ENCODE assay signal across 10 cellular contexts in the genomic region with DNA sequence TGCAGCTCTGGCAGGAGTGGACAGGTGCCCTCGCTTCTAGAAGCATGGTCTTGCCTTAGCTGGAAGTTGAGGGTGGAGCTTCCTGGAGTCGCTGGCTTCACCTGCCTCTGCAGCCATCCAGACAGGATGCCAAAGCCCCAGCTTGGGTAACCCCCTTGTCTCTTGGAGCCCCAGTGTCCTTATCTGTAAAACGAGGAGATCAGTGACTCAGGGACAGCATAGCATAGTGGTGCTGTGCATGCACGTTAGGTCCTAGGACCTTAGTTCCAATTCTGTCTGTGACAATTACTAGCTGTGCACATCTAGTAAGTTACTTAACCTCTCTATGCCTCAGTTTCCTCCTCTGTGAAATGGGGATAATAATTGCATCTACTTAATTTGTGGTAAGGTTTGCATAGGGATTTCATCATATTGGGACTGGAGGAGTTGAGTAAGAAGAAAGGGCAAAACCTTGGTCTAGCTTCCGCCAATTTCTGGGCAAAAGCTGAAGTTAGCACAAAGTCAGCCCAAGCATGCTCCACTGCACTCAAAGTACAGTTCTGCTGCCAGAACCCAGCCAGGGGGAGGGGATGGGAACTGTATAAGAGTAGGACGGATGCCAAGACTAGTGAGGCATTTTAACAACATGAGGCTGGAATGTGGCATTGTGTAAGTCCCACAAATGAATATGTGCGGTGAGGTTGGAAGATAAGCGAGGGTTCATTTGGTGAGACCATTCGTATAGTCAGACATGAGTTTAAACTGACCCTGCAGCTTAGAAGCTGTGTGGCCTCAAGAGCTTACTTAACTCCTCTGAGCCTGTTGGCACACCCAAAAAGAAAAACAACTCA. TPM values are rescaled to one million over a fixed set of nuclear protein-coding genes. Genes with fewer than 3 reads are reported as not detected.
DNase-seq lines count a peak whose midpoint lies in the region; ATAC-seq, FAIRE-seq and TF ChIP-seq lines count a peak whose summit lies in the region.
"Had no signal": no experiment of that assay in that cellular context is flagged by ENCODE, and none has a peak within 500 bp of the region (broad histone marks: within the 10 kb centered on the region; RNA-seq: fewer than 3 reads in every experiment).

No MANE protein-coding gene starts in this region.

- FAIRE-seq in GM12892 (lab: Jason Lieb, UNC) = no peak

- no peak overlapping the region for H3K9ac ChIP-seq in neuronal stem cell (ENCODE audit: low read depth, low read length, poor library complexity)
- H3K9ac ChIP-seq: neural progenitor cell had no signal

- WGBS in neuronal stem cell (ENCODE audit: extremely low coverage in 2 of 2, insufficient read length in 2 of 2, insufficient replicate concordance in 1 of 2), 2 donors = no CpG with 5 or more reads among the region's 9 CpGs

- H4K91ac ChIP-seq in neuronal stem cell (ENCODE audit: low read depth, low read length, poor library complexity) = no peak overlapping the region

- no peak overlapping the region for H3K18ac ChIP-seq in neuronal stem cell (ENCODE audit: low read length)

- H3K79me1 ChIP-seq in neuronal stem cell (ENCODE audit: low read depth, low read length) = peaks cover 2% of the 10 kb centered on the region

- no peak overlapping the region for H2BK15ac ChIP-seq in neuronal stem cell (ENCODE audit: low read length)

- no peak overlapping the region for H4K8ac ChIP-seq in neuronal stem cell (ENCODE audit: low read depth, low read length)

- no peak overlapping the region for H3K23ac ChIP-seq in neuronal stem cell (ENCODE audit: low read depth, low read length, poor library complexity)

- no peak overlapping the region for H2BK120ac ChIP-seq in neuronal stem cell (ENCODE audit: low read depth, low read length)

- no peak overlapping the region for H2AFZ ChIP-seq in neuronal stem cell (ENCODE audit: low read length)
- H2AFZ ChIP-seq: neural progenitor cell had no signal

- no peak for TF ChIP-seq POLR2A in GM12892 (IDR thresholded peaks at IDR 0.05; ENCODE audit: low read depth, low read length)

- peak overlapping the region; percentile 8 for H2BK12ac ChIP-seq in neuronal stem cell (ENCODE audit: low read length)

- no peaks in the 10 kb centered on the region for H3K9me3 ChIP-seq in neuronal stem cell (replicated peaks in 1 of 2; ENCODE audit: control insufficient read depth in 2 of 2, insufficient read depth in 1 of 2, low read depth in 1 of 2, low read length in 2 of 2)

- no peak overlapping the region for H2AK5ac ChIP-seq in neuronal stem cell (ENCODE audit: low read depth, low read length)

- DNase-seq in DMS79 (lab: John Stamatoyannopoulos, UW) (peak; percentile 40), NOMO-1 treated with DMSO at 0.1 percent for 48 hours (lab: John Stamatoyannopoulos, UW; ENCODE audit: unreplicated experiment) (peak; percentile 88), dermis blood vessel endothelial cell (peak; percentile 92), neuronal stem cell (ENCODE audit: low spot score) (no peak), GM12892 (ENCODE audit: insufficient read length) (no peak), NCI-H1092 treated with DMSO at 0.1 percent for 48 hours (lab: John Stamatoyannopoulos, UW) (no peak), germinal center (ENCODE audit: low spot score) (no peak)
- DNase-seq: NCI-H1694 had no signal

- no peak overlapping the region for H3K4me2 ChIP-seq in neuronal stem cell (ENCODE audit: insufficient read depth, low read length, poor library complexity, severe bottlenecking)
- H3K4me2 ChIP-seq: neural progenitor cell had no signal

- H3K27me3 ChIP-seq in neuronal stem cell (ENCODE audit: control insufficient read depth in 3 of 3, insufficient read depth in 3 of 3, low read depth in 1 of 3, low read length in 3 of 3) = peaks cover 0 to 3% (median 0%) of the 10 kb centered on the region in 3 experiments
- H3K27me3 ChIP-seq: neural progenitor cell had no signal

- no peaks in the 10 kb centered on the region for H3K36me3 ChIP-seq in neuronal stem cell (replicated peaks in 1 of 2; ENCODE audit: control insufficient read depth in 2 of 2, insufficient read depth in 2 of 2, low read length in 2 of 2)
- H3K36me3 ChIP-seq: neural progenitor cell had no signal

- no peak for ATAC-seq in HG03039 (IDR thresholded peaks at IDR 0.05; ENCODE audit: unreplicated experiment)

- H2BK5ac ChIP-seq in neuronal stem cell (ENCODE audit: low read length) = no peak overlapping the region

- no peaks in the 10 kb centered on the region for H3K4me1 ChIP-seq in neuronal stem cell (ENCODE audit: control insufficient read depth in 2 of 2, insufficient read depth in 1 of 2, low read depth in 1 of 2, low read length in 2 of 2)
- H3K4me1 ChIP-seq: neural progenitor cell had no signal

- H3K14ac ChIP-seq in neuronal stem cell (ENCODE audit: low read length) = no peak overlapping the region

- no peak overlapping the region for H3K4ac ChIP-seq in neuronal stem cell (ENCODE audit: low read length)

- H3K4me3 ChIP-seq in neuronal stem cell (ENCODE audit: low read length in 2 of 2) = no peak overlapping the region
- H3K4me3 ChIP-seq: neural progenitor cell had no signal

- H3K27ac ChIP-seq in neuronal stem cell (replicated peaks; ENCODE audit: low read length) = no peak overlapping the region
- H3K27ac ChIP-seq: neural progenitor cell had no signal

RNA-seq across cellular contexts. Expression of gene TOX2, which starts 24.5 kb away (rescaled TPM):
- 0.88 and 1.5 TPM in 2 replicates for total RNA-seq in dermis blood vessel endothelial cell
- 16.8 TPM for polyA plus RNA-seq in neuronal stem cell (2013, experiment 1 of 2)
- 15.7 TPM for polyA plus RNA-seq in neuronal stem cell (2013, experiment 2 of 2)
- 20.8 TPM for polyA plus RNA-seq in GM12892 (2012; ENCODE audit: missing spikeins)

Comparison
In these comparisons a context has a peak if more than half of its experiments do, and no peak if none do; other contexts are left out.
1. DNase-seq: peak in DMS79 (single experiment), NOMO-1 treated with DMSO at 0.1 percent for 48 hours (single experiment) and dermis blood vessel endothelial cell (single experiment); none in neuronal stem cell (single experiment), GM12892 (single experiment), NCI-H1092 treated with DMSO at 0.1 percent for 48 hours (single experiment) and germinal center (single experiment).